19 cellular contexts compared by ENCODE assay signal in the genomic region with DNA sequence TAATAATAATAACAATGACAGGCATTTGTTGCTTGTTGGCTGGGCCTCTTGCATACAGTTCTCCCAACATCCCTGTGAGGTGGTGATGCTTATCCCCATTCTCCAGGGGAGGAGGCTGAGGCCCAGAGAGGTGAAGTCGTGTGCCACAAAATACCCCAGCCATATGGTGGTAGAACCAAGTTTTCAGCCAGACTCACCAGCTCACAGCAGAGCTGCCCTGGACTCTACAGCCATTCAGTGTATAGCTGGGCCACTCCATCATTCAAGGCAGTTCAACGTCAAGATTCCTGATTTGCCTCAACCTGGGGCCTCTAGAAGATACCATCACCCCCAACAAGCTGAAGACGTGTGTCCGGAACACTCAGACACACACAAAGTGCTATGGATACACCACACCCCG. TPM values are rescaled to one million over a fixed set of nuclear protein-coding genes. Genes with fewer than 3 reads are reported as not detected.
DNase-seq lines count a peak whose midpoint lies in the region; ATAC-seq lines count a peak whose summit lies in the region.
"Had no signal": no experiment of that assay in that cellular context is flagged by ENCODE, and none has a peak within 500 bp of the region (broad histone marks: within the 10 kb centered on the region; RNA-seq: fewer than 3 reads in every experiment).

No MANE protein-coding gene starts in this region.

- DNase-seq in activated CD8-positive, alpha-beta memory T cell treated with anti-CD3 and anti-CD28 coated beads, Interleukin-2, amount 10 ng/mL, durations not matched to agents 7 days and 5 days = no peak
- DNase-seq in activated CD8-positive, alpha-beta memory T cell treated with anti-CD3 and anti-CD28 coated beads, Interleukin-2, amount 50 U/mL, for 48 hours = no peak
- DNase-seq in Karpas-422 = peak; percentile 5
- DNase-seq in left kidney (ENCODE audit: low read depth, low spot score) = peak; percentile 33
- no peak for DNase-seq in stimulated activated naive CD8-positive, alpha-beta T cell treated with anti-CD3 and anti-CD28 coated beads, Interleukin-15, amount 100 ng/mL, for 72 hours
- DNase-seq: DMS 273 treated with DMSO at 0.1 percent for 48 hours, GDM1, HFFc6, MG63, NCI-H1105 treated with DMSO at 0.1 percent for 48 hours, NCI-H187 treated with DMSO at 0.1 percent for 48 hours, NCI-H446, RPMI8226, SIG-M5 had no signal

- H3K27me3 Mint-ChIP-seq in activated CD8-positive, alpha-beta memory T cell treated with anti-CD3 and anti-CD28 coated beads, Interleukin-2, amount 10 ng/mL, durations not matched to agents 7 days and 5 days = no peaks in the 10 kb centered on the region
- H3K27me3 Mint-ChIP-seq in stimulated activated naive CD8-positive, alpha-beta T cell treated with anti-CD3 and anti-CD28 coated beads, Interleukin-15, amount 100 ng/mL, for 72 hours = no peaks in the 10 kb centered on the region

- no peak overlapping the region for H3K27ac Mint-ChIP-seq in activated CD8-positive, alpha-beta memory T cell treated with anti-CD3 and anti-CD28 coated beads, Interleukin-2, amount 10 ng/mL, durations not matched to agents 7 days and 5 days
- no peak overlapping the region for H3K27ac Mint-ChIP-seq in stimulated activated naive CD8-positive, alpha-beta T cell treated with anti-CD3 and anti-CD28 coated beads, Interleukin-15, amount 100 ng/mL, for 72 hours
- H3K27ac Mint-ChIP-seq: HFFc6 had no signal

- H4K20me1 ChIP-seq in Karpas-422 (ENCODE audit: insufficient read depth, low read depth, low read length) = no peaks in the 10 kb centered on the region

- H3K36me3 ChIP-seq in Karpas-422 (ENCODE audit: insufficient read depth, low read length) = no peaks in the 10 kb centered on the region

- H2AFZ ChIP-seq in Karpas-422 (ENCODE audit: low read length) = no peak overlapping the region

- no peak overlapping the region for H3K4me2 ChIP-seq in Karpas-422 (ENCODE audit: low read depth, low read length, poor library complexity, severe bottlenecking)

- H3K79me2 ChIP-seq in Karpas-422 (ENCODE audit: low read length) = no peaks in the 10 kb centered on the region

- no peaks in the 10 kb centered on the region for H3K4me1 Mint-ChIP-seq in activated CD8-positive, alpha-beta memory T cell treated with anti-CD3 and anti-CD28 coated beads, Interleukin-2, amount 10 ng/mL, durations not matched to agents 7 days and 5 days
- H3K4me1 Mint-ChIP-seq in stimulated activated naive CD8-positive, alpha-beta T cell treated with anti-CD3 and anti-CD28 coated beads, Interleukin-15, amount 100 ng/mL, for 72 hours = no peaks in the 10 kb centered on the region

- no peak overlapping the region for H3K9ac ChIP-seq in Karpas-422 (ENCODE audit: low read length)

- no peak overlapping the region for H3K4me3 Mint-ChIP-seq in activated CD8-positive, alpha-beta memory T cell treated with anti-CD3 and anti-CD28 coated beads, Interleukin-2, amount 10 ng/mL, durations not matched to agents 7 days and 5 days
- H3K4me3 Mint-ChIP-seq in stimulated activated naive CD8-positive, alpha-beta T cell treated with anti-CD3 and anti-CD28 coated beads, Interleukin-15, amount 100 ng/mL, for 72 hours = no peak overlapping the region
- H3K4me3 Mint-ChIP-seq: HFFc6 had no signal

- H3K27me3 ChIP-seq in Karpas-422 (ENCODE audit: low read length) = no peaks in the 10 kb centered on the region
- H3K27me3 ChIP-seq: MG63 had no signal

- H3K9me3 ChIP-seq in Karpas-422 (ENCODE audit: low read length) = no peaks in the 10 kb centered on the region
- H3K9me3 ChIP-seq: MG63 had no signal

- no peaks in the 10 kb centered on the region for H3K9me3 Mint-ChIP-seq in activated CD8-positive, alpha-beta memory T cell treated with anti-CD3 and anti-CD28 coated beads, Interleukin-2, amount 10 ng/mL, durations not matched to agents 7 days and 5 days (ENCODE audit: low read depth)
- H3K9me3 Mint-ChIP-seq in stimulated activated naive CD8-positive, alpha-beta T cell treated with anti-CD3 and anti-CD28 coated beads, Interleukin-15, amount 100 ng/mL, for 72 hours = no peaks in the 10 kb centered on the region
- H3K9me3 Mint-ChIP-seq: HFFc6 had no signal

- H3K27ac ChIP-seq in Karpas-422 (ENCODE audit: low read length) = no peak overlapping the region
- H3K27ac ChIP-seq: C4-2B had no signal

- H3K36me3 Mint-ChIP-seq in activated CD8-positive, alpha-beta memory T cell treated with anti-CD3 and anti-CD28 coated beads, Interleukin-2, amount 10 ng/mL, durations not matched to agents 7 days and 5 days = no peaks in the 10 kb centered on the region

- peak; percentile 20 for ATAC-seq in activated CD8-positive, alpha-beta memory T cell treated with anti-CD3 and anti-CD28 coated beads, Interleukin-2, amount 10 ng/mL, durations not matched to agents 7 days and 5 days
- peak; percentile 39 for ATAC-seq in stimulated activated naive CD8-positive, alpha-beta T cell treated with anti-CD3 and anti-CD28 coated beads, Interleukin-15, amount 100 ng/mL, for 72 hours
- ATAC-seq in HG03457 (IDR thresholded peaks at IDR 0.05; ENCODE audit: unreplicated experiment) (no peak), GM21825 (IDR thresholded peaks at IDR 0.05; ENCODE audit: unreplicated experiment) (no peak)

- H3K4me1 ChIP-seq in Karpas-422 (ENCODE audit: low read length) = no peaks in the 10 kb centered on the region

- CTCF ChIA-PET in activated CD8-positive, alpha-beta memory T cell treated with anti-CD3 and anti-CD28 coated beads, Interleukin-2, amount 10 ng/mL, durations not matched to agents 7 days and 5 days (lab: Charles Lee) = interaction anchor here (1.0 to 1.5 kb wide), 3 partner anchors 12 to 104 kb away, joined by 3 to 4 read pairs (median 3); no protein-coding TSS in a partner anchor

- H3K4me3 ChIP-seq in Karpas-422 (ENCODE audit: low read length) = no peak overlapping the region
- H3K4me3 ChIP-seq: MG63 had no signal

- H3K9me2 ChIP-seq in Karpas-422 (replicated peaks; ENCODE audit: insufficient read depth, low read length) = no peaks in the 10 kb centered on the region

RNA-seq across cellular contexts. Expression of a gene that starts 4.4 kb away (rescaled TPM):
- total RNA-seq in activated CD8-positive, alpha-beta memory T cell treated with anti-CD3 and anti-CD28 coated beads, Interleukin-2, amount 10 ng/mL, durations not matched to agents 7 days and 5 days = under 1 TPM in 1 of 2 experiments, not detected in 1; 0.63 TPM
- not detected in 2 replicates for total RNA-seq in Karpas-422 (2014; rRNA removed; shearing (Covaris generic); ENCODE audit: low replicate concordance)

RNA-seq across cellular contexts. Expression of a gene that starts 23.1 kb away (rescaled TPM):
- 1 to 10 TPM; 2.4 to 7.8 TPM for total RNA-seq in activated CD8-positive, alpha-beta memory T cell treated with anti-CD3 and anti-CD28 coated beads, Interleukin-2, amount 10 ng/mL, durations not matched to agents 7 days and 5 days
- not detected in 2 replicates for total RNA-seq in Karpas-422 (2014; rRNA removed; shearing (Covaris generic); ENCODE audit: low replicate concordance)

RNA-seq across cellular contexts. Expression of a gene that starts 32.1 kb away (rescaled TPM):
- not detected for total RNA-seq in activated CD8-positive, alpha-beta memory T cell treated with anti-CD3 and anti-CD28 coated beads, Interleukin-2, amount 10 ng/mL, durations not matched to agents 7 days and 5 days
- total RNA-seq in Karpas-422 (2014; rRNA removed; shearing (Covaris generic); ENCODE audit: low replicate concordance) = not detected in 2 replicates
- total RNA-seq: A673, H4, HFFc6 had no signal

RNA-seq across cellular contexts. Expression of a gene that starts 53.5 kb away (rescaled TPM):
- not detected for total RNA-seq in activated CD8-positive, alpha-beta memory T cell treated with anti-CD3 and anti-CD28 coated beads, Interleukin-2, amount 10 ng/mL, durations not matched to agents 7 days and 5 days
- not detected in 2 replicates for total RNA-seq in Karpas-422 (2014; rRNA removed; shearing (Covaris generic); ENCODE audit: low replicate concordance)
- total RNA-seq: A673, H4, HFFc6 had no signal

Comparison
In these comparisons a context has a peak if more than half of its experiments do, and no peak if none do; other contexts are left out.
1. ATAC-seq: peak in activated CD8-positive, alpha-beta memory T cell treated with anti-CD3 and anti-CD28 coated beads, Interleukin-2, amount 10 ng/mL, durations not matched to agents 7 days and 5 days (single experiment) and stimulated activated naive CD8-positive, alpha-beta T cell treated with anti-CD3 and anti-CD28 coated beads, Interleukin-15, amount 100 ng/mL, for 72 hours (single experiment); none in HG03457 (single experiment) and GM21825 (single experiment).
2. DNase-seq: peak in Karpas-422 (single experiment) and left kidney (single experiment); none in activated CD8-positive, alpha-beta memory T cell treated with anti-CD3 and anti-CD28 coated beads, Interleukin-2, amount 10 ng/mL, durations not matched to agents 7 days and 5 days (single experiment), activated CD8-positive, alpha-beta memory T cell treated with anti-CD3 and anti-CD28 coated beads, Interleukin-2, amount 50 U/mL, for 48 hours (single experiment) and stimulated activated naive CD8-positive, alpha-beta T cell treated with anti-CD3 and anti-CD28 coated beads, Interleukin-15, amount 100 ng/mL, for 72 hours (0 of 2).